In the genomic region with DNA sequence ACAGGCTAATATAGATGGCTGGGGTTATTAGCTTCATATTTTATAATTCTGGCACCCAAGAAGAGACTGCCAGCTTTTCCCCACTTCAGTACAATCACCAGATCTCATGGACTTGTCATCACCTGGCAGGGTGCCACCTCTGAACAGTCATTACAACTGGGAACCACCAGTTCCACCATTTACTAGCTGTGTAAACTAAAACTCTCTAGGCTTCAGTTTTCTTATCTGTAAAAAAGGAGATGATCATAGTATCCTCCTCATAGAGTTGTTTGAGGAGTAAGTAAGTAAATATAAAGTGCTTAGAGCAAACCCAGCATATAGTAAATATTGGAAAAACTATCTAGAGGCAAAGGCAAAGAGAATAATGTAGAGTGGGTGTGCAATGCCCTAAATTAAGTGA, we compare ENCODE assay signal across 12 cellular contexts. TPM values are rescaled to one million over a fixed set of nuclear protein-coding genes. Genes with fewer than 3 reads are reported as not detected.
DNase-seq lines count a peak whose midpoint lies in the region; ATAC-seq and TF ChIP-seq lines count a peak whose summit lies in the region.
"Had no signal": no experiment of that assay in that cellular context is flagged by ENCODE, and none has a peak within 500 bp of the region (broad histone marks: within the 10 kb centered on the region; RNA-seq: fewer than 3 reads in every experiment).

No MANE protein-coding gene starts in this region.

- H3K9ac ChIP-seq in HCT116 (ENCODE audit: low read length) (no peak overlapping the region), endodermal cell (ENCODE audit: extremely low read depth, low read length, poor library complexity, severe bottlenecking) (no peak overlapping the region)

- no peaks in the 10 kb centered on the region for H3K4me1 Mint-ChIP-seq in CD8-positive, alpha-beta T cell (ENCODE audit: low read depth)
- peaks cover 8% of the 10 kb centered on the region for H3K4me1 Mint-ChIP-seq in endodermal cell
- H3K4me1 Mint-ChIP-seq: GM23338 had no signal

- CTCF ChIA-PET in HCT116 (lab: Charles Lee) = interaction anchor here (1.1 kb wide), 1 partner anchor 20 kb away, joined by 4 read pairs; no protein-coding TSS in a partner anchor
- CTCF ChIA-PET in CD8-positive, alpha-beta T cell (lab: Charles Lee) = no interaction called here

- POLR2A ChIA-PET in HCT116 (lab: Charles Lee) = no interaction called here
- POLR2A ChIA-PET in CD8-positive, alpha-beta T cell (lab: Charles Lee) = no interaction called here

- H3K9me3 Mint-ChIP-seq in CD8-positive, alpha-beta T cell = no peaks in the 10 kb centered on the region
- peaks cover 16% of the 10 kb centered on the region for H3K9me3 Mint-ChIP-seq in endodermal cell

- H4K20me1 ChIP-seq in HCT116 (ENCODE audit: insufficient read depth) = no peaks in the 10 kb centered on the region

- H3K27me3 ChIP-seq in HCT116 (ENCODE audit: insufficient read depth, low read length) (no peaks in the 10 kb centered on the region), WERI-Rb-1 (ENCODE audit: insufficient read depth, low read depth, severe bottlenecking) (peaks cover 30% of the 10 kb centered on the region), endodermal cell (ENCODE audit: control insufficient read depth, insufficient read depth, low read length, poor library complexity, severe bottlenecking) (no peaks in the 10 kb centered on the region)
- no peaks in the 10 kb centered on the region for H3K27me3 ChIP-seq in CD8-positive, alpha-beta T cell (ENCODE audit: insufficient read depth, low read length)
- H3K27me3 ChIP-seq: ovary had no signal

- DNase-seq in AG08395 (ENCODE audit: low spot score) (peak; percentile 28), HCT116 (ENCODE audit: low read depth, low spot score) (peak; percentile 4), astrocyte of the hippocampus (ENCODE audit: low read depth, low spot score) (peak; percentile 22), kidney glomerular epithelial cell (lab: John Stamatoyannopoulos, UW) (peak; percentile 19), GM20000 (ENCODE audit: low spot score) (no peak), WERI-Rb-1 (no peak), endodermal cell (no peak)
- no peak for DNase-seq in CD8-positive, alpha-beta T cell
- DNase-seq: cortex of kidney, SW 1271 had no signal

- H3K9me3 ChIP-seq in HCT116 (ENCODE audit: control insufficient read depth in 1 of 2, insufficient read depth in 1 of 2, low read depth in 1 of 2, low read length in 2 of 2) (no peaks in the 10 kb centered on the region), WERI-Rb-1 (ENCODE audit: severe bottlenecking) (no peaks in the 10 kb centered on the region), endodermal cell (ENCODE audit: control insufficient read depth, low read length) (peaks cover 12% of the 10 kb centered on the region)
- no peaks in the 10 kb centered on the region for H3K9me3 ChIP-seq in CD8-positive, alpha-beta T cell (ENCODE audit: low read length)
- H3K9me3 ChIP-seq: ovary had no signal

- RAD21 ChIA-PET in HCT116 (lab: Charles Lee; ENCODE audit: low non-redundant PET in 1 of 2, low total read pairs in 2 of 2, uncharacterized antibody in 2 of 2, unreplicated experiment in 2 of 2) = no interaction called here

- no TSS peak for BruUV-seq in HCT116 (replicated peaks; lab: Mats Ljungman, UMichigan)

- H3K79me2 ChIP-seq in HCT116 (ENCODE audit: insufficient read depth, low read length) = peaks cover 16% of the 10 kb centered on the region

- TF ChIP-seq CTCF in HCT116 (IDR thresholded peaks at IDR 0.05 in 2 of 3, conservative IDR thresholded peaks at IDR 0.05 in 1 of 3; ENCODE audit: borderline replicate concordance in 1 of 3, insufficient read depth in 1 of 3, low read depth in 2 of 3, low read length in 2 of 3) (no peak), GM20000 (IDR thresholded peaks at IDR 0.05; ENCODE audit: extremely low read depth, missing control alignments) (no peak), WERI-Rb-1 (IDR thresholded peaks at IDR 0.05; ENCODE audit: low read depth, low read length) (no peak), endodermal cell (conservative IDR thresholded peaks at IDR 0.05) (no peak)
- TF ChIP-seq CTCF in CD8-positive, alpha-beta T cell (IDR thresholded peaks at IDR 0.05) = no peak

- H3K27ac ChIP-seq in HCT116 (ENCODE audit: low read depth, low read length) = no peak overlapping the region
- no peak overlapping the region for H3K27ac ChIP-seq in WERI-Rb-1
- no peak overlapping the region for H3K27ac ChIP-seq in CD8-positive, alpha-beta T cell (ENCODE audit: low read depth, low read length)
- no peak overlapping the region for H3K27ac ChIP-seq in endodermal cell (ENCODE audit: low read depth, low read length)
- H3K27ac ChIP-seq: ovary had no signal

- H3K4me2 ChIP-seq in HCT116 (ENCODE audit: low read length) = no peak overlapping the region
- H3K4me2 ChIP-seq: GM23338 had no signal

- H3K4me1 ChIP-seq in HCT116 (ENCODE audit: control insufficient read depth in 1 of 2, insufficient read depth in 2 of 2, low read length in 2 of 2) (no peaks in the 10 kb centered on the region), endodermal cell (ENCODE audit: control insufficient read depth, insufficient read depth, low read length) (no peaks in the 10 kb centered on the region)
- no peaks in the 10 kb centered on the region for H3K4me1 ChIP-seq in CD8-positive, alpha-beta T cell (ENCODE audit: insufficient read depth, low read length)

- intact Hi-C loops in HCT116 (cut with micrococcal nuclease) = no loop called here
- intact Hi-C loops in CD8-positive, alpha-beta T cell (cut with DNase I, micrococcal nuclease) = no loop called here

- H2AFZ ChIP-seq in HCT116 (ENCODE audit: low read depth, low read length, poor library complexity, severe bottlenecking) = no peak overlapping the region
- H2AFZ ChIP-seq: GM23338 had no signal

- no peak overlapping the region for H3K27ac Mint-ChIP-seq in CD8-positive, alpha-beta T cell
- H3K27ac Mint-ChIP-seq in endodermal cell = no peak overlapping the region
- H3K27ac Mint-ChIP-seq: GM23338 had no signal

- no peak for TF ChIP-seq RAD21 in HCT116 (IDR thresholded peaks at IDR 0.05; ENCODE audit: low read depth)

- no peaks in the 10 kb centered on the region for H3K36me3 ChIP-seq in HCT116 (ENCODE audit: control insufficient read depth in 1 of 2, insufficient read depth in 2 of 2, low read length in 2 of 2)
- H3K36me3 ChIP-seq in WERI-Rb-1 = no peaks in the 10 kb centered on the region
- H3K36me3 ChIP-seq in CD8-positive, alpha-beta T cell (ENCODE audit: insufficient read depth, low read length) = no peaks in the 10 kb centered on the region
- no peaks in the 10 kb centered on the region for H3K36me3 ChIP-seq in endodermal cell (ENCODE audit: control insufficient read depth, insufficient read depth, low read length)
- H3K36me3 ChIP-seq: ovary had no signal

- H3K4me3 ChIP-seq in HCT116 (replicated peaks in 1 of 2; ENCODE audit: low read depth in 1 of 2, low read length in 2 of 2) (no peak overlapping the region), WERI-Rb-1 (ENCODE audit: low read depth, low read length) (no peak overlapping the region), endodermal cell (ENCODE audit: low read length) (no peak overlapping the region)
- no peak overlapping the region for H3K4me3 ChIP-seq in CD8-positive, alpha-beta T cell (ENCODE audit: low read depth, low read length)
- H3K4me3 ChIP-seq: GM23338, ovary had no signal

- ATAC-seq in HCT116 = no peak
- ATAC-seq in CD8-positive, alpha-beta T cell = no peak
- ATAC-seq: GM23338 had no signal

- no peak for TF ChIP-seq POLR2A in HCT116 (IDR thresholded peaks at IDR 0.05; ENCODE audit: borderline replicate concordance, extremely low read depth, insufficient read depth, insufficient read length)

- H3K36me3 Mint-ChIP-seq in CD8-positive, alpha-beta T cell = no peaks in the 10 kb centered on the region
- peaks cover 6% of the 10 kb centered on the region for H3K36me3 Mint-ChIP-seq in endodermal cell (ENCODE audit: low read depth)

- no peaks in the 10 kb centered on the region for H3K27me3 Mint-ChIP-seq in CD8-positive, alpha-beta T cell (ENCODE audit: low read depth)
- no peaks in the 10 kb centered on the region for H3K27me3 Mint-ChIP-seq in endodermal cell (ENCODE audit: insufficient read depth)

- no peak overlapping the region for H3K4me3 Mint-ChIP-seq in CD8-positive, alpha-beta T cell
- no peak overlapping the region for H3K4me3 Mint-ChIP-seq in endodermal cell
- H3K4me3 Mint-ChIP-seq: GM23338 had no signal

- H3K9me2 ChIP-seq in HCT116 (ENCODE audit: insufficient read depth) = no peaks in the 10 kb centered on the region

TF ChIP-seq in HCT116, 20 proteins besides CTCF, POLR2A, EP300 and RAD21 (continues in another document):
- no peak for TF ChIP-seq ZNF274 (IDR thresholded peaks at IDR 0.05; ENCODE audit: low read depth, low read length)
- TF ChIP-seq, protein P1, sequence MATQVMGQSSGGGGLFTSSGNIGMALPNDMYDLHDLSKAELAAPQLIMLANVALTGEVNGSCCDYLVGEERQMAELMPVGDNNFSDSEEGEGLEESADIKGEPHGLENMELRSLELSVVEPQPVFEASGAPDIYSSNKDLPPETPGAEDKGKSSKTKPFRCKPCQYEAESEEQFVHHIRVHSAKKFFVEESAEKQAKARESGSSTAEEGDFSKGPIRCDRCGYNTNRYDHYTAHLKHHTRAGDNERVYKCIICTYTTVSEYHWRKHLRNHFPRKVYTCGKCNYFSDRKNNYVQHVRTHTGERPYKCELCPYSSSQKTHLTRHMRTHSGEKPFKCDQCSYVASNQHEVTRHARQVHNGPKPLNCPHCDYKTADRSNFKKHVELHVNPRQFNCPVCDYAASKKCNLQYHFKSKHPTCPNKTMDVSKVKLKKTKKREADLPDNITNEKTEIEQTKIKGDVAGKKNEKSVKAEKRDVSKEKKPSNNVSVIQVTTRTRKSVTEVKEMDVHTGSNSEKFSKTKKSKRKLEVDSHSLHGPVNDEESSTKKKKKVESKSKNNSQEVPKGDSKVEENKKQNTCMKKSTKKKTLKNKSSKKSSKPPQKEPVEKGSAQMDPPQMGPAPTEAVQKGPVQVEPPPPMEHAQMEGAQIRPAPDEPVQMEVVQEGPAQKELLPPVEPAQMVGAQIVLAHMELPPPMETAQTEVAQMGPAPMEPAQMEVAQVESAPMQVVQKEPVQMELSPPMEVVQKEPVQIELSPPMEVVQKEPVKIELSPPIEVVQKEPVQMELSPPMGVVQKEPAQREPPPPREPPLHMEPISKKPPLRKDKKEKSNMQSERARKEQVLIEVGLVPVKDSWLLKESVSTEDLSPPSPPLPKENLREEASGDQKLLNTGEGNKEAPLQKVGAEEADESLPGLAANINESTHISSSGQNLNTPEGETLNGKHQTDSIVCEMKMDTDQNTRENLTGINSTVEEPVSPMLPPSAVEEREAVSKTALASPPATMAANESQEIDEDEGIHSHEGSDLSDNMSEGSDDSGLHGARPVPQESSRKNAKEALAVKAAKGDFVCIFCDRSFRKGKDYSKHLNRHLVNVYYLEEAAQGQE (IDR thresholded peaks at IDR 0.05; ENCODE audit: low read depth) = no peak
- no peak for TF ChIP-seq FOSL1 (IDR thresholded peaks at IDR 0.05; ENCODE audit: low read depth)
- no peak for TF ChIP-seq POLR2AphosphoS5 (IDR thresholded peaks at IDR 0.05; ENCODE audit: low read depth, low read length)

RNA-seq across cellular contexts. Expression of gene CPNE8, which starts 19.3 kb away (rescaled TPM):
- total RNA-seq in HCT116 (2021; ENCODE audit: unreplicated experiment) (14.2 TPM), endodermal cell (10 to 100 TPM in 1 of 2 donors, 1 to 10 TPM in 1; 8.7 to 18.0 TPM)
- polyA plus RNA-seq in HCT116 (2012) = 2.2 and 3.4 TPM in 2 replicates
- total RNA-seq in CD8-positive, alpha-beta T cell = 1 to 10 TPM; 1.0 to 1.1 TPM
- polyA plus RNA-seq in endodermal cell (2013, experiment 1 of 2) = 7.2 TPM
- polyA plus RNA-seq in endodermal cell (2013, experiment 2 of 2) = 7.4 TPM

Comparison
In these comparisons a context has a peak if more than half of its experiments do, and no peak if none do; other contexts are left out.
1. DNase-seq: peak in AG08395 (single experiment), HCT116 (single experiment), astrocyte of the hippocampus (single experiment) and kidney glomerular epithelial cell (single experiment); none in GM20000 (single experiment), WERI-Rb-1 (single experiment), CD8-positive, alpha-beta T cell (0 of 7) and endodermal cell (single experiment).